ENCODE assay signal across 8 cellular contexts in genomic region chr17:40346768-40347154, GRCh38. TPM values are rescaled to one million over a fixed set of nuclear protein-coding genes. Genes with fewer than 3 reads are reported as not detected.
DNase-seq lines count a peak whose midpoint lies in the region; ATAC-seq and TF ChIP-seq lines count a peak whose summit lies in the region.

No MANE protein-coding gene starts in this region.

- peaks cover 60% of the 10 kb centered on the region for H3K4me1 Mint-ChIP-seq in activated CD8-positive, alpha-beta memory T cell treated with anti-CD3 and anti-CD28 coated beads, Interleukin-2, amount 10 ng/mL, durations not matched to agents 7 days and 5 days

- no peak for DNase-seq in activated CD8-positive, alpha-beta memory T cell treated with anti-CD3 and anti-CD28 coated beads, Interleukin-2, amount 10 ng/mL, durations not matched to agents 7 days and 5 days
- no peak for DNase-seq in activated CD8-positive, alpha-beta memory T cell treated with anti-CD3 and anti-CD28 coated beads, Interleukin-2, amount 50 U/mL, for 48 hours
- DNase-seq in colonic mucosa (no peak), thoracic aorta (ENCODE audit: low spot score) (no peak), NCI-H1048 (lab: John Stamatoyannopoulos, UW) (no peak)

- peak overlapping the region; percentile 48 for H3K27ac Mint-ChIP-seq in activated CD8-positive, alpha-beta memory T cell treated with anti-CD3 and anti-CD28 coated beads, Interleukin-2, amount 10 ng/mL, durations not matched to agents 7 days and 5 days

- H3K27me3 Mint-ChIP-seq in activated CD8-positive, alpha-beta memory T cell treated with anti-CD3 and anti-CD28 coated beads, Interleukin-2, amount 10 ng/mL, durations not matched to agents 7 days and 5 days, result no peaks in the 10 kb centered on the region

- H3K36me3 Mint-ChIP-seq in activated CD8-positive, alpha-beta memory T cell treated with anti-CD3 and anti-CD28 coated beads, Interleukin-2, amount 10 ng/mL, durations not matched to agents 7 days and 5 days, result peaks cover 7% of the 10 kb centered on the region

- H3K27me3 ChIP-seq in colonic mucosa, result no peaks in the 10 kb centered on the region
- no peaks in the 10 kb centered on the region for H3K27me3 ChIP-seq in muscle layer of duodenum (ENCODE audit: low read depth, low read length)
- H3K27me3 ChIP-seq in thoracic aorta (replicated peaks; ENCODE audit: insufficient read depth), result no peaks in the 10 kb centered on the region

- no peak for ATAC-seq in activated CD8-positive, alpha-beta memory T cell treated with anti-CD3 and anti-CD28 coated beads, Interleukin-2, amount 10 ng/mL, durations not matched to agents 7 days and 5 days
- no peak for ATAC-seq in thoracic aorta (ENCODE audit: insufficient number of reproducible peaks, low FRiP score, low read depth)
- no peak for ATAC-seq in HG02759 (IDR thresholded peaks at IDR 0.05; ENCODE audit: unreplicated experiment)
- no peak for ATAC-seq in GM21423 (IDR thresholded peaks at IDR 0.05; ENCODE audit: unreplicated experiment)

- H3K27ac ChIP-seq in colonic mucosa (peak overlapping the region; percentile 96), muscle layer of duodenum (ENCODE audit: low read length) (peak overlapping the region; percentile 92), thoracic aorta (peak overlapping the region; percentile 91 to 92)

- no peak overlapping the region for H3K4me3 Mint-ChIP-seq in activated CD8-positive, alpha-beta memory T cell treated with anti-CD3 and anti-CD28 coated beads, Interleukin-2, amount 10 ng/mL, durations not matched to agents 7 days and 5 days

- no peaks in the 10 kb centered on the region for H3K9me3 Mint-ChIP-seq in activated CD8-positive, alpha-beta memory T cell treated with anti-CD3 and anti-CD28 coated beads, Interleukin-2, amount 10 ng/mL, durations not matched to agents 7 days and 5 days (ENCODE audit: low read depth)

- H3K9me3 ChIP-seq in colonic mucosa, result no peaks in the 10 kb centered on the region
- no peaks in the 10 kb centered on the region for H3K9me3 ChIP-seq in muscle layer of duodenum (ENCODE audit: control insufficient read depth in 1 of 2, low read length in 2 of 2)
- no peaks in the 10 kb centered on the region for H3K9me3 ChIP-seq in thoracic aorta

- CTCF ChIA-PET in activated CD8-positive, alpha-beta memory T cell treated with anti-CD3 and anti-CD28 coated beads, Interleukin-2, amount 10 ng/mL, durations not matched to agents 7 days and 5 days (lab: Charles Lee), result interaction anchor here (1.5 to 3.4 kb wide), 3 partner anchors 8 to 29 kb away, joined by 4 to 21 read pairs (median 16); no protein-coding TSS in a partner anchor

- H3K4me1 ChIP-seq in colonic mucosa (peaks cover 36% of the 10 kb centered on the region), muscle layer of duodenum (ENCODE audit: control insufficient read depth in 1 of 2, insufficient read depth in 2 of 2, low read length in 2 of 2) (peaks cover 46 to 76% of the 10 kb centered on the region in 2 donors), thoracic aorta (ENCODE audit: control insufficient read depth in 1 of 2, low read depth in 2 of 2) (peaks cover 49 to 78% of the 10 kb centered on the region in 2 donors)

- TF ChIP-seq CTCF in colonic mucosa (IDR thresholded peaks at IDR 0.05) (no peak), thoracic aorta (IDR thresholded peaks at IDR 0.05) (no peak)

- no peak overlapping the region for H3K4me3 ChIP-seq in colonic mucosa
- peak overlapping the region; percentile 38 to 44 for H3K4me3 ChIP-seq in muscle layer of duodenum (ENCODE audit: low read depth in 1 of 2, low read length in 2 of 2)
- peak overlapping the region; percentile 94 for H3K4me3 ChIP-seq in thoracic aorta

- intact Hi-C loops in colonic mucosa (cut with DNase I), result loop anchor here (2.0 kb wide), 1 partner anchor 40 kb away; no protein-coding TSS in a partner anchor

- peak overlapping the region; percentile 57 to 96 for H3K9ac ChIP-seq in colonic mucosa (ENCODE audit: low read depth in 2 of 2, low read length in 2 of 2)

- H3K36me3 ChIP-seq in colonic mucosa (no peaks in the 10 kb centered on the region), muscle layer of duodenum (ENCODE audit: control insufficient read depth in 1 of 2, insufficient read depth in 2 of 2, low read length in 2 of 2) (peaks cover 15 to 29% of the 10 kb centered on the region in 2 donors), thoracic aorta (peaks cover 4% of the 10 kb centered on the region)

RNA-seq across cellular contexts. Expression of gene GJD3, which starts 17.8 kb away (rescaled TPM):
- total RNA-seq in activated CD8-positive, alpha-beta memory T cell treated with anti-CD3 and anti-CD28 coated beads, Interleukin-2, amount 10 ng/mL, durations not matched to agents 7 days and 5 days, result not detected
- total RNA-seq in colonic mucosa (under 1 TPM; 0.40 to 0.85 TPM), thoracic aorta (1 to 10 TPM in 1 of 2 donors, not detected in 1; 1.5 TPM)

RNA-seq across cellular contexts. Expression of gene RARA, which starts 37.8 kb away (rescaled TPM):
- 10 to 100 TPM; 29.9 to 39.5 TPM for total RNA-seq in activated CD8-positive, alpha-beta memory T cell treated with anti-CD3 and anti-CD28 coated beads, Interleukin-2, amount 10 ng/mL, durations not matched to agents 7 days and 5 days
- total RNA-seq in colonic mucosa, result 10 to 100 TPM; 25.6 to 46.7 TPM
- total RNA-seq in thoracic aorta, result 10 to 100 TPM; 46.8 to 73.4 TPM

RNA-seq across cellular contexts. Expression of gene CDC6, which starts 59.1 kb away (rescaled TPM):
- total RNA-seq in activated CD8-positive, alpha-beta memory T cell treated with anti-CD3 and anti-CD28 coated beads, Interleukin-2, amount 10 ng/mL, durations not matched to agents 7 days and 5 days, result 100 to 1,000 TPM; 109 to 111 TPM
- total RNA-seq in colonic mucosa (10 to 100 TPM in 1 of 2 donors, 1 to 10 TPM in 1; 8.5 to 40.8 TPM), thoracic aorta (1 to 10 TPM in 1 of 2 donors, under 1 TPM in 1; 0.71 to 6.8 TPM)
